1 cellular context compared by ENCODE assay signal in the genomic region with DNA sequence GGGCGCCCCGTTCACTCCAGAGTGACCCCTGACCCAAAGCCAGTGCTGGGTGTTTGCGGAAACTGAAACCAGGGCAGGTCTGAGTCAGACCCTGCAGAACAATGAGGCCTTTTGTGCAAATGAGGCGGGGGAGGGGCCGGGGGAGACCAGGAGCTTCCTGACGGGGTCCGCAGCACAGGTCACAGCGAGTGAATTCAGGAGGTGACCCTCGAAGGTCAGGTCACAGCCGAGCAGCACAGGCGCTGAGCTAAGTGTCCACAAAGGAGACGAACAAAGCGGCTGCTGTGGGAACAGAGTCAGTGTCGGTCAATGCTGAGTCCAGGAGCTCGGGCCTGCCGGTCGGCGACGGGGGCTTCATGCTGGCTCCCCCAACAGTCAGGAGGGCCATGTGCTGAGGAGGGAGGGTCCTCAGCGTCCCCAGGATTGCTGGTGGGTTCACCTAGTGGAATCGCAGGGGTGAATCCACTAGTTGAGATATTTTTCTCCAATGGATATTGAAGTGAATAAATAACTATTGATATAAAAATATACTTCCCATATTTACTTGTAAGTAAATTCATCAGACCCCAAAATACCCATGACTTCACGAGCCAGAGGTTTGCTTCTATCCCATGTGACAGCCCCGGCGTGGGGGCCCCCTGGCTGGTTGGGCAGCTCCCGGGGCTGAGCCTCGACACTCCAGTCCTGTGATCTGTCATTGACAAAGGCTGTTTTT.
A peak's percentile ranks its signal among the peaks of the same experiment; 100 is the strongest.
TF ChIP-seq lines count a peak whose summit lies in the region.

No MANE protein-coding gene starts in this region.

TF ChIP-seq in HepG2, 621 proteins besides CTCF, POLR2A, EP300 and RAD21 (continued from another document and continues in another):
- TF ChIP-seq, protein P1, sequence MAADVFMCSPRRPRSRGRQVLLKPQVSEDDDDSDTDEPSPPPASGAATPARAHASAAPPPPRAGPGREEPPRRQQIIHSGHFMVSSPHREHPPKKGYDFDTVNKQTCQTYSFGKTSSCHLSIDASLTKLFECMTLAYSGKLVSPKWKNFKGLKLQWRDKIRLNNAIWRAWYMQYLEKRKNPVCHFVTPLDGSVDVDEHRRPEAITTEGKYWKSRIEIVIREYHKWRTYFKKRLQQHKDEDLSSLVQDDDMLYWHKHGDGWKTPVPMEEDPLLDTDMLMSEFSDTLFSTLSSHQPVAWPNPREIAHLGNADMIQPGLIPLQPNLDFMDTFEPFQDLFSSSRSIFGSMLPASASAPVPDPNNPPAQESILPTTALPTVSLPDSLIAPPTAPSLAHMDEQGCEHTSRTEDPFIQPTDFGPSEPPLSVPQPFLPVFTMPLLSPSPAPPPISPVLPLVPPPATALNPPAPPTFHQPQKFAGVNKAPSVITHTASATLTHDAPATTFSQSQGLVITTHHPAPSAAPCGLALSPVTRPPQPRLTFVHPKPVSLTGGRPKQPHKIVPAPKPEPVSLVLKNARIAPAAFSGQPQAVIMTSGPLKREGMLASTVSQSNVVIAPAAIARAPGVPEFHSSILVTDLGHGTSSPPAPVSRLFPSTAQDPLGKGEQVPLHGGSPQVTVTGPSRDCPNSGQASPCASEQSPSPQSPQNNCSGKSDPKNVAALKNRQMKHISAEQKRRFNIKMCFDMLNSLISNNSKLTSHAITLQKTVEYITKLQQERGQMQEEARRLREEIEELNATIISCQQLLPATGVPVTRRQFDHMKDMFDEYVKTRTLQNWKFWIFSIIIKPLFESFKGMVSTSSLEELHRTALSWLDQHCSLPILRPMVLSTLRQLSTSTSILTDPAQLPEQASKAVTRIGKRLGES (CRISPR knock-in tag; IDR thresholded peaks at IDR 0.05; ENCODE audit: borderline replicate concordance): no peak
- TF ChIP-seq, protein P2, sequence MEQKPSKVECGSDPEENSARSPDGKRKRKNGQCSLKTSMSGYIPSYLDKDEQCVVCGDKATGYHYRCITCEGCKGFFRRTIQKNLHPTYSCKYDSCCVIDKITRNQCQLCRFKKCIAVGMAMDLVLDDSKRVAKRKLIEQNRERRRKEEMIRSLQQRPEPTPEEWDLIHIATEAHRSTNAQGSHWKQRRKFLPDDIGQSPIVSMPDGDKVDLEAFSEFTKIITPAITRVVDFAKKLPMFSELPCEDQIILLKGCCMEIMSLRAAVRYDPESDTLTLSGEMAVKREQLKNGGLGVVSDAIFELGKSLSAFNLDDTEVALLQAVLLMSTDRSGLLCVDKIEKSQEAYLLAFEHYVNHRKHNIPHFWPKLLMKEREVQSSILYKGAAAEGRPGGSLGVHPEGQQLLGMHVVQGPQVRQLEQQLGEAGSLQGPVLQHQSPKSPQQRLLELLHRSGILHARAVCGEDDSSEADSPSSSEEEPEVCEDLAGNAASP (CRISPR knock-in tag; IDR thresholded peaks at IDR 0.05; ENCODE audit: borderline replicate concordance): peak; percentile 97
- TF ChIP-seq, protein P3, sequence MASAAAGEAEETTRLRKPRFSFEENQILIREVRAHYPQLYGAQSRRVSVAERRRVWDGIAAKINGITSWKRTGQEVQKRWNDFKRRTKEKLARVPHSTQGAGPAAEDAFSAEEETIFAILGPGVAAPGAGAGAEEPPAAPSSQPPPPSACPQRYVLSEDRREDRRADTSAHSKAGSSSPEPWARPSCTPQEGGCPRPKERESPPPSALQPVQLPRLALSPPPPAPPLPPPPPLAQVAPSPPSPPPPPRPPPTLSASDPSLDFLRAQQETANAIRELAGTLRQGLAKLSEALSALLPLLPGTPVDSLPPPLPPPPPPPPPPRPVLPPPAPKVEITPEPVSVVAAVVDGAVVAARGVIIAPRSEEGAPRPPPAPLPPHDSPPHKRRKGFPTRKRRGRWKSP (CRISPR knock-in tag; IDR thresholded peaks at IDR 0.05): peak; percentile 19; the same call in 1 of the 2 replicates
- TF ChIP-seq NFIC (IDR thresholded peaks at IDR 0.05; ENCODE audit: low read length): peak; percentile 64; the same call in 1 of the 2 replicates
- peak; percentile 99 for TF ChIP-seq NR2F1 (CRISPR knock-in tag; IDR thresholded peaks at IDR 0.05)
- TF ChIP-seq ZSCAN22 (CRISPR knock-in tag; IDR thresholded peaks at IDR 0.05): no peak; the same call in 1 of the 2 replicates
- TF ChIP-seq ZNF329 (CRISPR knock-in tag; IDR thresholded peaks at IDR 0.05; ENCODE audit: low read depth): no peak
- no peak; the same call in 1 of the 2 replicates for TF ChIP-seq RELA (CRISPR knock-in tag; IDR thresholded peaks at IDR 0.05)
- no peak for TF ChIP-seq SNRNP70 (IDR thresholded peaks at IDR 0.05; ENCODE audit: low read depth, low read length)
- TF ChIP-seq, protein P4, sequence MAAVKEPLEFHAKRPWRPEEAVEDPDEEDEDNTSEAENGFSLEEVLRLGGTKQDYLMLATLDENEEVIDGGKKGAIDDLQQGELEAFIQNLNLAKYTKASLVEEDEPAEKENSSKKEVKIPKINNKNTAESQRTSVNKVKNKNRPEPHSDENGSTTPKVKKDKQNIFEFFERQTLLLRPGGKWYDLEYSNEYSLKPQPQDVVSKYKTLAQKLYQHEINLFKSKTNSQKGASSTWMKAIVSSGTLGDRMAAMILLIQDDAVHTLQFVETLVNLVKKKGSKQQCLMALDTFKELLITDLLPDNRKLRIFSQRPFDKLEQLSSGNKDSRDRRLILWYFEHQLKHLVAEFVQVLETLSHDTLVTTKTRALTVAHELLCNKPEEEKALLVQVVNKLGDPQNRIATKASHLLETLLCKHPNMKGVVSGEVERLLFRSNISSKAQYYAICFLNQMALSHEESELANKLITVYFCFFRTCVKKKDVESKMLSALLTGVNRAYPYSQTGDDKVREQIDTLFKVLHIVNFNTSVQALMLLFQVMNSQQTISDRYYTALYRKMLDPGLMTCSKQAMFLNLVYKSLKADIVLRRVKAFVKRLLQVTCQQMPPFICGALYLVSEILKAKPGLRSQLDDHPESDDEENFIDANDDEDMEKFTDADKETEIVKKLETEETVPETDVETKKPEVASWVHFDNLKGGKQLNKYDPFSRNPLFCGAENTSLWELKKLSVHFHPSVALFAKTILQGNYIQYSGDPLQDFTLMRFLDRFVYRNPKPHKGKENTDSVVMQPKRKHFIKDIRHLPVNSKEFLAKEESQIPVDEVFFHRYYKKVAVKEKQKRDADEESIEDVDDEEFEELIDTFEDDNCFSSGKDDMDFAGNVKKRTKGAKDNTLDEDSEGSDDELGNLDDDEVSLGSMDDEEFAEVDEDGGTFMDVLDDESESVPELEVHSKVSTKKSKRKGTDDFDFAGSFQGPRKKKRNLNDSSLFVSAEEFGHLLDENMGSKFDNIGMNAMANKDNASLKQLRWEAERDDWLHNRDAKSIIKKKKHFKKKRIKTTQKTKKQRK (IDR thresholded peaks at IDR 0.05; ENCODE audit: low read length): no peak
- TF ChIP-seq KLF11 (CRISPR knock-in tag; IDR thresholded peaks at IDR 0.05): peak; percentile 51; the same call in 1 of the 2 replicates
- TF ChIP-seq SPEN (CRISPR knock-in tag; IDR thresholded peaks at IDR 0.05; ENCODE audit: low read depth): peak; percentile 84
- peak; percentile 64; the same call in 1 of the 2 replicates for TF ChIP-seq DMAP1 (CRISPR knock-in tag; IDR thresholded peaks at IDR 0.05)
- no peak for TF ChIP-seq PRMT3 (CRISPR knock-in tag; IDR thresholded peaks at IDR 0.05; ENCODE audit: borderline replicate concordance, low read depth)
- no peak; the same call in 1 of the 2 replicates for TF ChIP-seq ZNF256 (CRISPR knock-in tag; conservative IDR thresholded peaks at IDR 0.05)
- TF ChIP-seq ZNF331 (CRISPR knock-in tag; IDR thresholded peaks at IDR 0.05): peak; percentile 93
- no peak; the same call in none of the 2 replicates for TF ChIP-seq BORCS8-MEF2B (CRISPR knock-in tag; IDR thresholded peaks at IDR 0.05)
- TF ChIP-seq ZNF460 (CRISPR knock-in tag; IDR thresholded peaks at IDR 0.05; ENCODE audit: borderline replicate concordance): no peak; the same call in 1 of the 2 replicates
- TF ChIP-seq TP53 (CRISPR knock-in tag; conservative IDR thresholded peaks at IDR 0.05): no peak
- TF ChIP-seq SALL1 (CRISPR knock-in tag; IDR thresholded peaks at IDR 0.05): peak; percentile 92
- TF ChIP-seq ZNF607 (CRISPR knock-in tag; IDR thresholded peaks at IDR 0.05; ENCODE audit: borderline replicate concordance): peak; percentile 90
- TF ChIP-seq RARA (CRISPR knock-in tag; IDR thresholded peaks at IDR 0.05): peak; percentile 100
- peak; percentile 62; the same call in 1 of the 2 replicates for TF ChIP-seq ZNF629 (CRISPR knock-in tag; conservative IDR thresholded peaks at IDR 0.05)
- TF ChIP-seq, protein P5, sequence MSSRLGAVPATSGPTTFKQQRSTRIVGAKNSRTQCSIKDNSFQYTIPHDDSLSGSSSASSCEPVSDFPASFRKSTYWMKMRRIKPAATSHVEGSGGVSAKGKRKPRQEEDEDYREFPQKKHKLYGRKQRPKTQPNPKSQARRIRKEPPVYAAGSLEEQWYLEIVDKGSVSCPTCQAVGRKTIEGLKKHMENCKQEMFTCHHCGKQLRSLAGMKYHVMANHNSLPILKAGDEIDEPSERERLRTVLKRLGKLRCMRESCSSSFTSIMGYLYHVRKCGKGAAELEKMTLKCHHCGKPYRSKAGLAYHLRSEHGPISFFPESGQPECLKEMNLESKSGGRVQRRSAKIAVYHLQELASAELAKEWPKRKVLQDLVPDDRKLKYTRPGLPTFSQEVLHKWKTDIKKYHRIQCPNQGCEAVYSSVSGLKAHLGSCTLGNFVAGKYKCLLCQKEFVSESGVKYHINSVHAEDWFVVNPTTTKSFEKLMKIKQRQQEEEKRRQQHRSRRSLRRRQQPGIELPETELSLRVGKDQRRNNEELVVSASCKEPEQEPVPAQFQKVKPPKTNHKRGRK (CRISPR knock-in tag; IDR thresholded peaks at IDR 0.05): no peak
- 0 out of 2 replicates have a peak, but pooled peaks have one; percentile 57 for TF ChIP-seq ZNF3 (CRISPR knock-in tag; IDR thresholded peaks at IDR 0.05)
- TF ChIP-seq ATAD3A (CRISPR knock-in tag; IDR thresholded peaks at IDR 0.05): no peak
- no peak for TF ChIP-seq ZNF33A (CRISPR knock-in tag; IDR thresholded peaks at IDR 0.05; ENCODE audit: borderline replicate concordance)
- TF ChIP-seq, protein P6, sequence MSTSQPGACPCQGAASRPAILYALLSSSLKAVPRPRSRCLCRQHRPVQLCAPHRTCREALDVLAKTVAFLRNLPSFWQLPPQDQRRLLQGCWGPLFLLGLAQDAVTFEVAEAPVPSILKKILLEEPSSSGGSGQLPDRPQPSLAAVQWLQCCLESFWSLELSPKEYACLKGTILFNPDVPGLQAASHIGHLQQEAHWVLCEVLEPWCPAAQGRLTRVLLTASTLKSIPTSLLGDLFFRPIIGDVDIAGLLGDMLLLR (CRISPR knock-in tag; IDR thresholded peaks at IDR 0.05): no peak
- no peak for TF ChIP-seq FOXC1 (CRISPR knock-in tag; IDR thresholded peaks at IDR 0.05; ENCODE audit: borderline replicate concordance)
- TF ChIP-seq, protein P7, sequence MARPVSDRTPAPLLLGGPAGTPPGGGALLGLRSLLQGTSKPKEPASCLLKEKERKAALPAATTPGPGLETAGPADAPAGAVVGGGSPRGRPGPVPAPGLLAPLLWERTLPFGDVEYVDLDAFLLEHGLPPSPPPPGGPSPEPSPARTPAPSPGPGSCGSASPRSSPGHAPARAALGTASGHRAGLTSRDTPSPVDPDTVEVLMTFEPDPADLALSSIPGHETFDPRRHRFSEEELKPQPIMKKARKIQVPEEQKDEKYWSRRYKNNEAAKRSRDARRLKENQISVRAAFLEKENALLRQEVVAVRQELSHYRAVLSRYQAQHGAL (CRISPR knock-in tag; IDR thresholded peaks at IDR 0.05; ENCODE audit: not compliant biosample characterization): peak; percentile 71
- TF ChIP-seq, protein P8, sequence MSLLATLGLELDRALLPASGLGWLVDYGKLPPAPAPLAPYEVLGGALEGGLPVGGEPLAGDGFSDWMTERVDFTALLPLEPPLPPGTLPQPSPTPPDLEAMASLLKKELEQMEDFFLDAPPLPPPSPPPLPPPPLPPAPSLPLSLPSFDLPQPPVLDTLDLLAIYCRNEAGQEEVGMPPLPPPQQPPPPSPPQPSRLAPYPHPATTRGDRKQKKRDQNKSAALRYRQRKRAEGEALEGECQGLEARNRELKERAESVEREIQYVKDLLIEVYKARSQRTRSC (CRISPR knock-in tag; IDR thresholded peaks at IDR 0.05; ENCODE audit: low read depth): no peak
- TF ChIP-seq, protein P9, sequence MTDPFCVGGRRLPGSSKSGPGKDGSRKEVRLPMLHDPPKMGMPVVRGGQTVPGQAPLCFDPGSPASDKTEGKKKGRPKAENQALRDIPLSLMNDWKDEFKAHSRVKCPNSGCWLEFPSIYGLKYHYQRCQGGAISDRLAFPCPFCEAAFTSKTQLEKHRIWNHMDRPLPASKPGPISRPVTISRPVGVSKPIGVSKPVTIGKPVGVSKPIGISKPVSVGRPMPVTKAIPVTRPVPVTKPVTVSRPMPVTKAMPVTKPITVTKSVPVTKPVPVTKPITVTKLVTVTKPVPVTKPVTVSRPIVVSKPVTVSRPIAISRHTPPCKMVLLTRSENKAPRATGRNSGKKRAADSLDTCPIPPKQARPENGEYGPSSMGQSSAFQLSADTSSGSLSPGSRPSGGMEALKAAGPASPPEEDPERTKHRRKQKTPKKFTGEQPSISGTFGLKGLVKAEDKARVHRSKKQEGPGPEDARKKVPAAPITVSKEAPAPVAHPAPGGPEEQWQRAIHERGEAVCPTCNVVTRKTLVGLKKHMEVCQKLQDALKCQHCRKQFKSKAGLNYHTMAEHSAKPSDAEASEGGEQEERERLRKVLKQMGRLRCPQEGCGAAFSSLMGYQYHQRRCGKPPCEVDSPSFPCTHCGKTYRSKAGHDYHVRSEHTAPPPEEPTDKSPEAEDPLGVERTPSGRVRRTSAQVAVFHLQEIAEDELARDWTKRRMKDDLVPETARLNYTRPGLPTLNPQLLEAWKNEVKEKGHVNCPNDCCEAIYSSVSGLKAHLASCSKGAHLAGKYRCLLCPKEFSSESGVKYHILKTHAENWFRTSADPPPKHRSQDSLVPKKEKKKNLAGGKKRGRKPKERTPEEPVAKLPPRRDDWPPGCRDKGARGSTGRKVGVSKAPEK (CRISPR knock-in tag; IDR thresholded peaks at IDR 0.05; ENCODE audit: borderline replicate concordance): 0 out of 2 replicates have a peak, but pooled peaks have one; percentile 29
- TF ChIP-seq ZNF180 (CRISPR knock-in tag; IDR thresholded peaks at IDR 0.05; ENCODE audit: borderline replicate concordance, low read depth): no peak
- no peak for TF ChIP-seq KLF13 (CRISPR knock-in tag; IDR thresholded peaks at IDR 0.05)
- peak; percentile 95 for TF ChIP-seq ZNF792 (CRISPR knock-in tag; IDR thresholded peaks at IDR 0.05)
- peak; percentile 97 for TF ChIP-seq PPARG (CRISPR knock-in tag; conservative IDR thresholded peaks at IDR 0.05)
- no peak for TF ChIP-seq SMC3 (IDR thresholded peaks at IDR 0.05; ENCODE audit: low read length)
- TF ChIP-seq HNRNPH1 (optimal IDR thresholded peaks at IDR 0.05; ENCODE audit: low read depth, low read length): no peak
- TF ChIP-seq, protein P10, sequence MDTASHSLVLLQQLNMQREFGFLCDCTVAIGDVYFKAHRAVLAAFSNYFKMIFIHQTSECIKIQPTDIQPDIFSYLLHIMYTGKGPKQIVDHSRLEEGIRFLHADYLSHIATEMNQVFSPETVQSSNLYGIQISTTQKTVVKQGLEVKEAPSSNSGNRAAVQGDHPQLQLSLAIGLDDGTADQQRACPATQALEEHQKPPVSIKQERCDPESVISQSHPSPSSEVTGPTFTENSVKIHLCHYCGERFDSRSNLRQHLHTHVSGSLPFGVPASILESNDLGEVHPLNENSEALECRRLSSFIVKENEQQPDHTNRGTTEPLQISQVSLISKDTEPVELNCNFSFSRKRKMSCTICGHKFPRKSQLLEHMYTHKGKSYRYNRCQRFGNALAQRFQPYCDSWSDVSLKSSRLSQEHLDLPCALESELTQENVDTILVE (CRISPR knock-in tag; IDR thresholded peaks at IDR 0.05): peak; percentile 89
- TF ChIP-seq RCOR2 (CRISPR knock-in tag; IDR thresholded peaks at IDR 0.05): no peak
